1 cellular context compared by ENCODE assay signal in genomic region chr2:74529357-74530238, GRCh38.
TF ChIP-seq lines count a peak whose summit lies in the region.

A gene with protein sequence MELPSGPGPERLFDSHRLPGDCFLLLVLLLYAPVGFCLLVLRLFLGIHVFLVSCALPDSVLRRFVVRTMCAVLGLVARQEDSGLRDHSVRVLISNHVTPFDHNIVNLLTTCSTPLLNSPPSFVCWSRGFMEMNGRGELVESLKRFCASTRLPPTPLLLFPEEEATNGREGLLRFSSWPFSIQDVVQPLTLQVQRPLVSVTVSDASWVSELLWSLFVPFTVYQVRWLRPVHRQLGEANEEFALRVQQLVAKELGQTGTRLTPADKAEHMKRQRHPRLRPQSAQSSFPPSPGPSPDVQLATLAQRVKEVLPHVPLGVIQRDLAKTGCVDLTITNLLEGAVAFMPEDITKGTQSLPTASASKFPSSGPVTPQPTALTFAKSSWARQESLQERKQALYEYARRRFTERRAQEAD (minus strand): TSS chr2:74529706. CDS start chr2:74529629, 77 bp downstream.
Gene HTRA2, plus strand, starts transcription at chr2:74529933. Its CDS starts 74 bp downstream, at chr2:74530007.

TF ChIP-seq in HepG2, 621 proteins besides CTCF, POLR2A, EP300 and RAD21 (continued from another document and continues in another):
- TF ChIP-seq MAZ (IDR thresholded peaks at IDR 0.05; ENCODE audit: borderline replicate concordance, low read depth, low read length) (peak; percentile 89), MAZ (CRISPR knock-in tag; IDR thresholded peaks at IDR 0.05; ENCODE audit: low read depth) (peak; percentile 97), DPF2 (CRISPR knock-in tag; IDR thresholded peaks at IDR 0.05; ENCODE audit: borderline replicate concordance, low read depth) (0 out of 2 replicates have a peak, but pooled peaks have one; percentile 33), ZC3H13 (CRISPR knock-in tag; IDR thresholded peaks at IDR 0.05) (peak; percentile 36; the same call in 1 of the 2 replicates), SRSF9 (IDR thresholded peaks at IDR 0.05; ENCODE audit: borderline replicate concordance, insufficient read depth, low read depth, low read length, poor library complexity, severe bottlenecking) (no peak), TCF12 (IDR thresholded peaks at IDR 0.05) (no peak), TCF12 (CRISPR knock-in tag; IDR thresholded peaks at IDR 0.05) (peak; percentile 82; the same call in 1 of the 2 replicates), ZSCAN9 (CRISPR knock-in tag; IDR thresholded peaks at IDR 0.05; ENCODE audit: borderline replicate concordance) (peak; percentile 51; the same call in 1 of the 2 replicates), NBN (conservative IDR thresholded peaks at IDR 0.05) (no peak), SUZ12 (IDR thresholded peaks at IDR 0.05; ENCODE audit: low read depth, low read length) (peak; percentile 88), ZNF280D (CRISPR knock-in tag; IDR thresholded peaks at IDR 0.05) (peak; percentile 50), GABPA (IDR thresholded peaks at IDR 0.05; ENCODE audit: low read depth, low read length) (peak; percentile 87), GABPA (CRISPR knock-in tag; IDR thresholded peaks at IDR 0.05; ENCODE audit: low read depth) (peak; percentile 93), SOX13 (IDR thresholded peaks at IDR 0.05) (no peak), SOX13 (CRISPR knock-in tag; conservative IDR thresholded peaks at IDR 0.05 in 1 of 2, IDR thresholded peaks at IDR 0.05 in 1 of 2) (peak in 1 of 2 experiments; percentile 32; a peak in 2 of 4 replicates), ARNTL (CRISPR knock-in tag; IDR thresholded peaks at IDR 0.05) (peak; percentile 44), ZNF318 (CRISPR knock-in tag; IDR thresholded peaks at IDR 0.05) (no peak), ZNF644 (CRISPR knock-in tag; IDR thresholded peaks at IDR 0.05; ENCODE audit: low read depth) (no peak), ZNF747 (CRISPR knock-in tag; IDR thresholded peaks at IDR 0.05; ENCODE audit: borderline replicate concordance) (peak; percentile 96), FOXO1 (CRISPR knock-in tag; IDR thresholded peaks at IDR 0.05) (peak; percentile 4), GATAD1 (CRISPR knock-in tag; IDR thresholded peaks at IDR 0.05) (peak; percentile 97), RBFOX2 (IDR thresholded peaks at IDR 0.05; ENCODE audit: low read depth, low read length) (peak; percentile 99), TFAP4 (IDR thresholded peaks at IDR 0.05; ENCODE audit: borderline replicate concordance, low read depth) (peak; percentile 53; the same call in 1 of the 2 replicates), ZNF451 (CRISPR knock-in tag; IDR thresholded peaks at IDR 0.05) (peak; percentile 44; the same call in 1 of the 2 replicates), ZNF709 (CRISPR knock-in tag; IDR thresholded peaks at IDR 0.05) (peak; percentile 36; the same call in 1 of the 2 replicates), XBP1 (CRISPR knock-in tag; IDR thresholded peaks at IDR 0.05) (no peak), CENPX (CRISPR knock-in tag; IDR thresholded peaks at IDR 0.05) (no peak), ZNF44 (CRISPR knock-in tag; IDR thresholded peaks at IDR 0.05) (no peak; the same call in 1 of the 2 replicates), FOXA3 (CRISPR knock-in tag; IDR thresholded peaks at IDR 0.05) (peak; percentile 69; the same call in 1 of the 2 replicates), GABPB1 (CRISPR knock-in tag; IDR thresholded peaks at IDR 0.05) (peak; percentile 97), MED1 (CRISPR knock-in tag; IDR thresholded peaks at IDR 0.05) (peak; percentile 83), GATA4 (IDR thresholded peaks at IDR 0.05; ENCODE audit: borderline replicate concordance, low read depth) (peak; percentile 58; the same call in 1 of the 2 replicates)
- TF ChIP-seq, protein P1, sequence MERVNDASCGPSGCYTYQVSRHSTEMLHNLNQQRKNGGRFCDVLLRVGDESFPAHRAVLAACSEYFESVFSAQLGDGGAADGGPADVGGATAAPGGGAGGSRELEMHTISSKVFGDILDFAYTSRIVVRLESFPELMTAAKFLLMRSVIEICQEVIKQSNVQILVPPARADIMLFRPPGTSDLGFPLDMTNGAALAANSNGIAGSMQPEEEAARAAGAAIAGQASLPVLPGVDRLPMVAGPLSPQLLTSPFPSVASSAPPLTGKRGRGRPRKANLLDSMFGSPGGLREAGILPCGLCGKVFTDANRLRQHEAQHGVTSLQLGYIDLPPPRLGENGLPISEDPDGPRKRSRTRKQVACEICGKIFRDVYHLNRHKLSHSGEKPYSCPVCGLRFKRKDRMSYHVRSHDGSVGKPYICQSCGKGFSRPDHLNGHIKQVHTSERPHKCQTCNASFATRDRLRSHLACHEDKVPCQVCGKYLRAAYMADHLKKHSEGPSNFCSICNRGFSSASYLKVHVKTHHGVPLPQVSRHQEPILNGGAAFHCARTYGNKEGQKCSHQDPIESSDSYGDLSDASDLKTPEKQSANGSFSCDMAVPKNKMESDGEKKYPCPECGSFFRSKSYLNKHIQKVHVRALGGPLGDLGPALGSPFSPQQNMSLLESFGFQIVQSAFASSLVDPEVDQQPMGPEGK (CRISPR knock-in tag; IDR thresholded peaks at IDR 0.05) = peak; percentile 77
- TF ChIP-seq, protein P2, sequence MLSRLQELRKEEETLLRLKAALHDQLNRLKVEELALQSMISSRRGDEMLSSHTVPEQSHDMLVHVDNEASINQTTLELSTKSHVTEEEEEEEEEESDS (CRISPR knock-in tag; IDR thresholded peaks at IDR 0.05; ENCODE audit: borderline replicate concordance) = 0 out of 2 replicates have a peak, but pooled peaks have one; percentile 35
- TF ChIP-seq, protein P3, sequence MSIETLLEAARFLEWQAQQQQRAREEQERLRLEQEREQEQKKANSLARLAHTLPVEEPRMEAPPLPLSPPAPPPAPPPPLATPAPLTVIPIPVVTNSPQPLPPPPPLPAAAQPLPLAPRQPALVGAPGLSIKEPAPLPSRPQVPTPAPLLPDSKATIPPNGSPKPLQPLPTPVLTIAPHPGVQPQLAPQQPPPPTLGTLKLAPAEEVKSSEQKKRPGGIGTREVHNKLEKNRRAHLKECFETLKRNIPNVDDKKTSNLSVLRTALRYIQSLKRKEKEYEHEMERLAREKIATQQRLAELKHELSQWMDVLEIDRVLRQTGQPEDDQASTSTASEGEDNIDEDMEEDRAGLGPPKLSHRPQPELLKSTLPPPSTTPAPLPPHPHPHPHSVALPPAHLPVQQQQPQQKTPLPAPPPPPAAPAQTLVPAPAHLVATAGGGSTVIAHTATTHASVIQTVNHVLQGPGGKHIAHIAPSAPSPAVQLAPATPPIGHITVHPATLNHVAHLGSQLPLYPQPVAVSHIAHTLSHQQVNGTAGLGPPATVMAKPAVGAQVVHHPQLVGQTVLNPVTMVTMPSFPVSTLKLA (IDR thresholded peaks at IDR 0.05) = peak; percentile 71
- TF ChIP-seq, protein P4, sequence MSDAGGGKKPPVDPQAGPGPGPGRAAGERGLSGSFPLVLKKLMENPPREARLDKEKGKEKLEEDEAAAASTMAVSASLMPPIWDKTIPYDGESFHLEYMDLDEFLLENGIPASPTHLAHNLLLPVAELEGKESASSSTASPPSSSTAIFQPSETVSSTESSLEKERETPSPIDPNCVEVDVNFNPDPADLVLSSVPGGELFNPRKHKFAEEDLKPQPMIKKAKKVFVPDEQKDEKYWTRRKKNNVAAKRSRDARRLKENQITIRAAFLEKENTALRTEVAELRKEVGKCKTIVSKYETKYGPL (CRISPR knock-in tag; IDR thresholded peaks at IDR 0.05) = peak; percentile 15
- TF ChIP-seq, protein P5, sequence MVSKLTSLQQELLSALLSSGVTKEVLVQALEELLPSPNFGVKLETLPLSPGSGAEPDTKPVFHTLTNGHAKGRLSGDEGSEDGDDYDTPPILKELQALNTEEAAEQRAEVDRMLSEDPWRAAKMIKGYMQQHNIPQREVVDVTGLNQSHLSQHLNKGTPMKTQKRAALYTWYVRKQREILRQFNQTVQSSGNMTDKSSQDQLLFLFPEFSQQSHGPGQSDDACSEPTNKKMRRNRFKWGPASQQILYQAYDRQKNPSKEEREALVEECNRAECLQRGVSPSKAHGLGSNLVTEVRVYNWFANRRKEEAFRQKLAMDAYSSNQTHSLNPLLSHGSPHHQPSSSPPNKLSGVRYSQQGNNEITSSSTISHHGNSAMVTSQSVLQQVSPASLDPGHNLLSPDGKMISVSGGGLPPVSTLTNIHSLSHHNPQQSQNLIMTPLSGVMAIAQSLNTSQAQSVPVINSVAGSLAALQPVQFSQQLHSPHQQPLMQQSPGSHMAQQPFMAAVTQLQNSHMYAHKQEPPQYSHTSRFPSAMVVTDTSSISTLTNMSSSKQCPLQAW (CRISPR knock-in tag; IDR thresholded peaks at IDR 0.05) = peak; percentile 98
